ENCODE assay signal across 11 cellular contexts in genomic region chr3:194928831-194929594, GRCh38.
DNase-seq lines count a peak whose midpoint lies in the region; ATAC-seq, FAIRE-seq and TF ChIP-seq lines count a peak whose summit lies in the region.
"Had no signal": no experiment of that assay in that cellular context is flagged by ENCODE, and none has a peak within 500 bp of the region (broad histone marks: within the 10 kb centered on the region; RNA-seq: fewer than 3 reads in every experiment).

No MANE protein-coding gene starts in this region.

- no peak overlapping the region for H2AFZ ChIP-seq in HepG2 (ENCODE audit: low read length)

- in situ Hi-C loops in HepG2 (cut with HindIII; ENCODE audit: extremely low pct_ligation_motif_present, low pct_unique_long_range_greater_than_20kb) = no loop called here

- peaks cover 14% of the 10 kb centered on the region for H3K4me1 ChIP-seq in HepG2 (ENCODE audit: insufficient read depth, low read length)
- H3K4me1 ChIP-seq in thyroid gland = peaks cover 10 to 24% of the 10 kb centered on the region in 2 donors

- H3K9ac ChIP-seq in HepG2 (ENCODE audit: insufficient read depth, low read depth, low read length) = no peak overlapping the region

- POLR2A ChIA-PET in activated CD4-positive, alpha-beta T cell treated with anti-CD3 and anti-CD28 coated beads, Interleukin-2, amount 10 ng/mL, durations not matched to agents 7 days and 5 days (lab: Charles Lee) = no interaction called here
- POLR2A ChIA-PET in HepG2 (lab: Yijun Ruan, JAX) = no interaction called here

- no peak overlapping the region for H3K4me3 Mint-ChIP-seq in activated CD4-positive, alpha-beta T cell treated with anti-CD3 and anti-CD28 coated beads, Interleukin-2, amount 10 ng/mL, durations not matched to agents 24 days and 14 days
- H3K4me3 Mint-ChIP-seq in activated CD4-positive, alpha-beta T cell treated with anti-CD3 and anti-CD28 coated beads, Interleukin-2, amount 10 ng/mL, durations not matched to agents 7 days and 5 days = no peak overlapping the region

- H3K27ac Mint-ChIP-seq in activated CD4-positive, alpha-beta T cell treated with anti-CD3 and anti-CD28 coated beads, Interleukin-2, amount 10 ng/mL, durations not matched to agents 24 days and 14 days = no peak overlapping the region
- H3K27ac Mint-ChIP-seq in activated CD4-positive, alpha-beta T cell treated with anti-CD3 and anti-CD28 coated beads, Interleukin-2, amount 10 ng/mL, durations not matched to agents 7 days and 5 days = no peak overlapping the region
- H3K27ac Mint-ChIP-seq: activated naive CD4-positive, alpha-beta T cell treated with anti-CD3 and anti-CD28 coated beads, Interleukin-2, amount 50 U/mL, for 72 hours had no signal

- 69% methylated on average over 31 of the region's 31 CpGs for WGBS in HepG2 (ENCODE audit: low lambda C conversion rate)
- WGBS in thyroid gland, 2 donors = 72 to 73% methylated on average over 30 to 31 of the region's 31 CpGs

- H3K36me3 Mint-ChIP-seq in activated CD4-positive, alpha-beta T cell treated with anti-CD3 and anti-CD28 coated beads, Interleukin-2, amount 10 ng/mL, durations not matched to agents 24 days and 14 days (ENCODE audit: low read depth) = no peaks in the 10 kb centered on the region
- no peaks in the 10 kb centered on the region for H3K36me3 Mint-ChIP-seq in activated CD4-positive, alpha-beta T cell treated with anti-CD3 and anti-CD28 coated beads, Interleukin-2, amount 10 ng/mL, durations not matched to agents 7 days and 5 days (ENCODE audit: low read depth)
- H3K36me3 Mint-ChIP-seq: activated naive CD4-positive, alpha-beta T cell treated with anti-CD3 and anti-CD28 coated beads, Interleukin-2, amount 50 U/mL, for 72 hours had no signal

- no peaks in the 10 kb centered on the region for H3K9me3 Mint-ChIP-seq in activated CD4-positive, alpha-beta T cell treated with anti-CD3 and anti-CD28 coated beads, Interleukin-2, amount 10 ng/mL, durations not matched to agents 24 days and 14 days
- H3K9me3 Mint-ChIP-seq in activated CD4-positive, alpha-beta T cell treated with anti-CD3 and anti-CD28 coated beads, Interleukin-2, amount 10 ng/mL, durations not matched to agents 7 days and 5 days = no peaks in the 10 kb centered on the region
- H3K9me3 Mint-ChIP-seq: activated naive CD4-positive, alpha-beta T cell treated with anti-CD3 and anti-CD28 coated beads, Interleukin-2, amount 50 U/mL, for 72 hours had no signal

- no peaks in the 10 kb centered on the region for H3K36me3 ChIP-seq in HepG2 (replicated peaks in 1 of 2; ENCODE audit: control insufficient read depth in 1 of 2, insufficient read depth in 2 of 2, low read length in 2 of 2)
- no peaks in the 10 kb centered on the region for H3K36me3 ChIP-seq in thyroid gland

- H3K4me1 Mint-ChIP-seq in activated CD4-positive, alpha-beta T cell treated with anti-CD3 and anti-CD28 coated beads, Interleukin-2, amount 10 ng/mL, durations not matched to agents 24 days and 14 days = no peaks in the 10 kb centered on the region
- no peaks in the 10 kb centered on the region for H3K4me1 Mint-ChIP-seq in activated CD4-positive, alpha-beta T cell treated with anti-CD3 and anti-CD28 coated beads, Interleukin-2, amount 10 ng/mL, durations not matched to agents 7 days and 5 days

- H3K27me3 ChIP-seq in HepG2 (ENCODE audit: control insufficient read depth in 1 of 2, insufficient read depth in 2 of 2, low read length in 2 of 2) = peaks cover 0 to 26% of the 10 kb centered on the region in 2 experiments; a peak in 3 of 5 replicates
- H3K27me3 ChIP-seq in thyroid gland = no peaks in the 10 kb centered on the region

- H3K4me2 ChIP-seq in HepG2 (ENCODE audit: low read depth, low read length) = no peak overlapping the region

- BruUV-seq in HepG2 (replicated peaks; lab: Mats Ljungman, UMichigan) = no TSS peak

- no peaks in the 10 kb centered on the region for H3K79me2 ChIP-seq in HepG2 (ENCODE audit: insufficient read depth, low read length)

- intact Hi-C loops in activated CD4-positive, alpha-beta T cell treated with anti-CD3 and anti-CD28 coated beads, Interleukin-2, amount 10 ng/mL, durations not matched to agents 24 days and 14 days (cut with micrococcal nuclease) = no loop called here
- intact Hi-C loops in HepG2 (cut with micrococcal nuclease; ENCODE audit: unreplicated experiment) = no loop called here
- intact Hi-C loops in thyroid gland (cut with DNase I) = no loop called here

- no peaks in the 10 kb centered on the region for H4K20me1 ChIP-seq in HepG2 (ENCODE audit: insufficient read depth, low read length)

- ATAC-seq in HepG2 = no peak
- ATAC-seq: activated naive CD4-positive, alpha-beta T cell treated with anti-CD3 and anti-CD28 coated beads, Interleukin-2, amount 50 U/mL, for 72 hours had no signal

- TF ChIP-seq EP300 in HepG2 (IDR thresholded peaks at IDR 0.05; ENCODE audit: low read depth in 2 of 2, low read length in 2 of 2) (no peak), HepG2 (CRISPR knock-in tag; IDR thresholded peaks at IDR 0.05; ENCODE audit: borderline replicate concordance) (no peak)

- H3K4me3 ChIP-seq in choroid plexus epithelial cell (ENCODE audit: low read depth, low read length) (no peak overlapping the region), HepG2 (replicated peaks in 1 of 3; ENCODE audit: insufficient read depth in 1 of 3, low read depth in 2 of 3, low read length in 3 of 3) (no peak overlapping the region), thyroid gland (replicated peaks in 1 of 3) (no peak overlapping the region)

- FAIRE-seq in HepG2 (lab: Jason Lieb, UNC) = no peak

- DNase-seq in activated CD4-positive, alpha-beta T cell treated with anti-CD3 and anti-CD28 coated beads, Interleukin-2, amount 10 ng/mL, durations not matched to agents 24 days and 14 days = peak; percentile 63
- no peak for DNase-seq in activated CD4-positive, alpha-beta T cell treated with anti-CD3 and anti-CD28 coated beads, Interleukin-2, amount 10 ng/mL, durations not matched to agents 7 days and 5 days
- DNase-seq in choroid plexus epithelial cell (ENCODE audit: low read depth) (no peak), HepG2 (ENCODE audit: low spot score) (no peak), thyroid gland (peak in 1 of 2 donors; percentile 16), cerebellar nuclear complex (lab: John Stamatoyannopoulos, UW) (no peak), A172 (ENCODE audit: low spot score) (no peak), DMS79 treated with DMSO at 0.1 percent for 48 hours (lab: John Stamatoyannopoulos, UW) (no peak)
- DNase-seq: NCI-H1694, T-helper 1 cell had no signal

- peak; percentile 59 for TF ChIP-seq CTCF in choroid plexus epithelial cell (conservative IDR thresholded peaks at IDR 0.05; ENCODE audit: low read depth, low read length)
- peak; percentile 41 for TF ChIP-seq CTCF in HepG2 (CRISPR knock-in tag; IDR thresholded peaks at IDR 0.05)
- TF ChIP-seq CTCF in thyroid gland (IDR thresholded peaks at IDR 0.05) = peak in 5 of 6 experiments; percentile 29 to 87 (median 50)

- TF ChIP-seq RAD21 in HepG2 (CRISPR knock-in tag; IDR thresholded peaks at IDR 0.05) = no peak

- no peaks in the 10 kb centered on the region; the same call in 1 of the 2 replicates for H3K9me3 ChIP-seq in HepG2 (ENCODE audit: low read length)
- H3K9me3 ChIP-seq in thyroid gland = no peaks in the 10 kb centered on the region

- TF ChIP-seq POLR2A in HepG2 (IDR thresholded peaks at IDR 0.05; ENCODE audit: insufficient read depth in 1 of 2, low read depth in 2 of 2, low read length in 2 of 2) (no peak), thyroid gland (IDR thresholded peaks at IDR 0.05) (no peak)

- H3K27me3 Mint-ChIP-seq in activated CD4-positive, alpha-beta T cell treated with anti-CD3 and anti-CD28 coated beads, Interleukin-2, amount 10 ng/mL, durations not matched to agents 24 days and 14 days = peaks cover 12% of the 10 kb centered on the region
- peaks cover 10% of the 10 kb centered on the region for H3K27me3 Mint-ChIP-seq in activated CD4-positive, alpha-beta T cell treated with anti-CD3 and anti-CD28 coated beads, Interleukin-2, amount 10 ng/mL, durations not matched to agents 7 days and 5 days

- H3K27ac ChIP-seq in HepG2 (ENCODE audit: extremely low read length, insufficient read depth, low read length) = no peak overlapping the region
- no peak overlapping the region for H3K27ac ChIP-seq in thyroid gland

- CTCF ChIA-PET in activated CD4-positive, alpha-beta T cell treated with anti-CD3 and anti-CD28 coated beads, Interleukin-2, amount 10 ng/mL, durations not matched to agents 7 days and 5 days (lab: Charles Lee) = no interaction called here
- CTCF ChIA-PET in HepG2 (lab: Yijun Ruan, JAX; ENCODE audit: low intra/inter-chr PET ratio, low total read pairs) = no interaction called here

TF ChIP-seq in HepG2, 621 proteins besides CTCF, POLR2A, EP300 and RAD21 (continues in another document):
- TF ChIP-seq TCF7 (IDR thresholded peaks at IDR 0.05; ENCODE audit: low read depth) (no peak), AHR (CRISPR knock-in tag; IDR thresholded peaks at IDR 0.05) (no peak), ZMYM4 (CRISPR knock-in tag; IDR thresholded peaks at IDR 0.05) (peak; percentile 20; the same call in 1 of the 2 replicates), ZBTB33 (CRISPR knock-in tag; IDR thresholded peaks at IDR 0.05) (peak; percentile 97), NR1H2 (CRISPR knock-in tag; IDR thresholded peaks at IDR 0.05; ENCODE audit: borderline replicate concordance, low read depth) (no peak), CBX5 (CRISPR knock-in tag; IDR thresholded peaks at IDR 0.05; ENCODE audit: borderline replicate concordance) (no peak), TOE1 (CRISPR knock-in tag; IDR thresholded peaks at IDR 0.05) (no peak), RFXAP (CRISPR knock-in tag; IDR thresholded peaks at IDR 0.05; ENCODE audit: borderline replicate concordance) (no peak), SMARCE1 (IDR thresholded peaks at IDR 0.05; ENCODE audit: borderline replicate concordance) (no peak), STAG1 (CRISPR knock-in tag; IDR thresholded peaks at IDR 0.05) (peak; percentile 29; the same call in 1 of the 2 replicates), ZNF317 (CRISPR knock-in tag; IDR thresholded peaks at IDR 0.05) (no peak), ZSCAN9 (CRISPR knock-in tag; IDR thresholded peaks at IDR 0.05; ENCODE audit: borderline replicate concordance) (no peak)
